In genomic region chr6:36546664-36546957, GRCh38 we compare ENCODE assay signal across 8 cellular contexts. TPM values are rescaled to one million over a fixed set of nuclear protein-coding genes. Genes with fewer than 3 reads are reported as not detected.
DNase-seq lines count a peak whose midpoint lies in the region; ATAC-seq and TF ChIP-seq lines count a peak whose summit lies in the region.

No MANE protein-coding gene starts in this region.

- H3K9me3 ChIP-seq in SJCRH30 (replicated peaks), result no peaks in the 10 kb centered on the region

- H3K27me3 Mint-ChIP-seq in progenitor cell of endocrine pancreas, result no peaks in the 10 kb centered on the region

- TF ChIP-seq POLR2A in GM18505 (IDR thresholded peaks at IDR 0.05; ENCODE audit: borderline replicate concordance, extremely low read depth, insufficient read depth, insufficient read length), result no peak

- H3K4me3 Mint-ChIP-seq in progenitor cell of endocrine pancreas (ENCODE audit: low read depth), result peak overlapping the region; percentile 99

- H3K27me3 ChIP-seq in SJCRH30, result no peaks in the 10 kb centered on the region

- H3K4me3 ChIP-seq in SJCRH30 (peak overlapping the region; percentile 86), fibroblast of the aortic adventitia (ENCODE audit: low read depth, low read length) (peak overlapping the region; percentile 97)

- peak overlapping the region; percentile 94 for H3K27ac Mint-ChIP-seq in progenitor cell of endocrine pancreas

- H3K36me3 Mint-ChIP-seq in progenitor cell of endocrine pancreas (ENCODE audit: insufficient read depth), result peaks cover 2% of the 10 kb centered on the region

- peak overlapping the region; percentile 76 for H3K27ac ChIP-seq in SJCRH30

- peak; percentile 4 for ATAC-seq in GM18505 (IDR thresholded peaks at IDR 0.05; ENCODE audit: unreplicated experiment)
- ATAC-seq in GM18520 (IDR thresholded peaks at IDR 0.05; ENCODE audit: unreplicated experiment), result no peak
- ATAC-seq in HG03521 (IDR thresholded peaks at IDR 0.05; ENCODE audit: unreplicated experiment), result no peak

- peaks cover 21% of the 10 kb centered on the region for H3K4me1 Mint-ChIP-seq in progenitor cell of endocrine pancreas (ENCODE audit: low read depth)

- TF ChIP-seq CTCF in fibroblast of the aortic adventitia (IDR thresholded peaks at IDR 0.05; ENCODE audit: insufficient read depth, low read length), result no peak
- no peak for TF ChIP-seq CTCF in progenitor cell of endocrine pancreas (IDR thresholded peaks at IDR 0.05; ENCODE audit: unreplicated experiment)

- DNase-seq in SJCRH30 (no peak), fibroblast of the aortic adventitia (ENCODE audit: low read depth) (no peak), progenitor cell of endocrine pancreas (ENCODE audit: low spot score, unreplicated experiment) (no peak), COR-L47 (lab: John Stamatoyannopoulos, UW) (no peak), DMS114 treated with DMSO at 0.1 percent for 48 hours (lab: John Stamatoyannopoulos, UW; ENCODE audit: unreplicated experiment) (no peak)

- no peaks in the 10 kb centered on the region for H3K9me3 Mint-ChIP-seq in progenitor cell of endocrine pancreas (ENCODE audit: low read depth)

- no peaks in the 10 kb centered on the region for H3K36me3 ChIP-seq in SJCRH30

- peaks cover 2% of the 10 kb centered on the region; the same call in 1 of the 2 replicates for H3K4me1 ChIP-seq in SJCRH30

RNA-seq across cellular contexts. Expression of gene STK38, which starts 0.7 kb away (rescaled TPM):
- 26.9 and 27.6 TPM in 2 replicates for total RNA-seq in SJCRH30 (2014; rRNA removed; shearing (Covaris generic))
- total RNA-seq in fibroblast of the aortic adventitia (ENCODE audit: low replicate concordance) (34.3 and 47.7 TPM in 2 replicates), progenitor cell of endocrine pancreas (46.9 and 47.2 TPM in 2 replicates)

RNA-seq across cellular contexts. Expression of gene SRSF3, which starts 47.6 kb away (rescaled TPM):
- total RNA-seq in SJCRH30 (2014; rRNA removed; shearing (Covaris generic)), result 395 and 493 TPM in 2 replicates
- total RNA-seq in fibroblast of the aortic adventitia (ENCODE audit: low replicate concordance) (181 and 411 TPM in 2 replicates), progenitor cell of endocrine pancreas (427 and 442 TPM in 2 replicates)
